ENCODE assay signal across 8 cellular contexts in genomic region chr4:168992952-168993482, GRCh38. TPM values are rescaled to one million over a fixed set of nuclear protein-coding genes. Genes with fewer than 3 reads are reported as not detected.
DNase-seq lines count a peak whose midpoint lies in the region; ATAC-seq and TF ChIP-seq lines count a peak whose summit lies in the region.
"Not testable (repeated sequence)": the region's sequence is repeated elsewhere in the genome, so short reads cannot be mapped to it uniquely, and the experiment has no call there.

No MANE protein-coding gene starts in this region.

- not testable (repeated sequence) for TF ChIP-seq EP300 in SK-N-SH (IDR thresholded peaks at IDR 0.05; ENCODE audit: borderline replicate concordance in 1 of 2, low read depth in 1 of 2, low read length in 1 of 2)

- H3K4me3 ChIP-seq in IMR-90 (ENCODE audit: insufficient read depth, low read depth, low read length); SK-N-SH (ENCODE audit: low read depth in 2 of 2, low read length in 1 of 2); brain microvascular endothelial cell (ENCODE audit: low read depth, low read length); trophoblast cell (ENCODE audit: low read depth, low read length); uterus: not testable (repeated sequence)

- H3K4me3 Mint-ChIP-seq in mesothelial cell of epicardium: not testable (repeated sequence)

- WGBS in IMR-90 (ENCODE audit: extremely low coverage in 2 of 2, insufficient read length in 1 of 2), 2 experiments: 97% methylated on average over 6 of the region's 7 CpGs; no CpG with 5 or more reads in 1 of the 2 experiments
- 99% methylated on average over 7 of the region's 7 CpGs for WGBS in SK-N-SH (ENCODE audit: low lambda C conversion rate)
- no CpG with 5 or more reads among the region's 7 CpGs for WGBS in trophoblast cell (ENCODE audit: extremely low coverage, insufficient coverage, insufficient read length)

- POLR2A ChIA-PET in IMR-90 (lab: Charles Lee; ENCODE audit: unreplicated experiment); SK-N-SH (lab: Yijun Ruan, JAX): not testable (repeated sequence)

- not testable (repeated sequence) for H3K4me1 ChIP-seq in IMR-90 (ENCODE audit: control insufficient read depth, insufficient read depth, low read length); SK-N-SH (ENCODE audit: control insufficient read depth in 1 of 2, insufficient read depth in 2 of 2, low read depth in 1 of 2, low read length in 1 of 2); trophoblast cell (ENCODE audit: control insufficient read depth in 1 of 2, insufficient read depth in 2 of 2, low read length in 2 of 2); uterus

- H2BK15ac ChIP-seq in IMR-90 (ENCODE audit: low read depth, low read length): not testable (repeated sequence)

- H3F3A ChIP-seq in SK-N-SH (replicated peaks; ENCODE audit: insufficient read depth): peaks cover 19% of the 10 kb centered on the region

- not testable (repeated sequence) for H4K91ac ChIP-seq in IMR-90 (ENCODE audit: insufficient read depth, low read depth, low read length); trophoblast cell (ENCODE audit: low read depth, low read length)

- not testable (repeated sequence) for H3K36me3 ChIP-seq in IMR-90 (ENCODE audit: control insufficient read depth, insufficient read depth, low read length); brain microvascular endothelial cell (replicated peaks); trophoblast cell (ENCODE audit: control insufficient read depth in 1 of 2, insufficient read depth in 2 of 2, low read length in 2 of 2); uterus
- H3K36me3 ChIP-seq in SK-N-SH (replicated peaks in 1 of 2; ENCODE audit: control insufficient read depth in 1 of 2, insufficient read depth in 2 of 2, low read length in 1 of 2): peaks cover 40 to 54% of the 10 kb centered on the region in 2 experiments

- H2BK5ac ChIP-seq in IMR-90 (ENCODE audit: low read depth, low read length, poor library complexity, severe bottlenecking); trophoblast cell (ENCODE audit: low read depth, low read length, poor library complexity): not testable (repeated sequence)

- dilution Hi-C loops in IMR-90 (cut with HindIII; ENCODE audit: low sequenced_read_pairs, unreplicated experiment): not testable (repeated sequence)

- not testable (repeated sequence) for H2BK20ac ChIP-seq in IMR-90 (ENCODE audit: low read depth, low read length)

- peak overlapping the region; percentile 75 for H3K27ac Mint-ChIP-seq in mesothelial cell of epicardium

- in situ Hi-C loops in IMR-90 (cut with MboI; ENCODE audit: low sequenced_read_pairs); brain microvascular endothelial cell (cut with HindIII; ENCODE audit: low pct_ligation_motif_present, low sequenced_read_pairs): not testable (repeated sequence)

- H3K27me3 ChIP-seq in IMR-90 (ENCODE audit: control insufficient read depth, insufficient read depth, low read length); SK-N-SH (ENCODE audit: insufficient read depth); brain microvascular endothelial cell (replicated peaks); trophoblast cell (ENCODE audit: insufficient read depth, low read length); uterus: not testable (repeated sequence)

- not testable (repeated sequence) for H3K27ac ChIP-seq in IMR-90 (ENCODE audit: insufficient read depth, low read length); SK-N-SH (ENCODE audit: low read depth in 2 of 2, low read length in 1 of 2)
- peak overlapping the region; percentile 55 for H3K27ac ChIP-seq in brain microvascular endothelial cell
- peak overlapping the region; percentile 31 for H3K27ac ChIP-seq in epithelial cell of prostate
- peak overlapping the region; percentile 69 for H3K27ac ChIP-seq in trophoblast cell (ENCODE audit: low read depth, low read length)
- H3K27ac ChIP-seq in uterus: peak overlapping the region; percentile 29 to 75

- H3K9me2 ChIP-seq in SK-N-SH: not testable (repeated sequence)

- not testable (repeated sequence) for H3K9me1 ChIP-seq in IMR-90 (ENCODE audit: insufficient read depth, low read length)

- not testable (repeated sequence) for H4K12ac ChIP-seq in trophoblast cell (ENCODE audit: low read depth, low read length)

- not testable (repeated sequence) for H3K14ac ChIP-seq in IMR-90 (replicated peaks; ENCODE audit: low read depth, low read length); trophoblast cell (ENCODE audit: low read length)

- not testable (repeated sequence) for BruUV-seq in IMR-90 (replicated peaks; lab: Mats Ljungman, UMichigan)

- H2AFZ ChIP-seq in IMR-90 (replicated peaks; ENCODE audit: low read length, poor library complexity); SK-N-SH (ENCODE audit: low read depth); trophoblast cell (ENCODE audit: insufficient read depth, low read length, poor library complexity): not testable (repeated sequence)

- H3K79me2 ChIP-seq in SK-N-SH (ENCODE audit: insufficient read depth); trophoblast cell (ENCODE audit: control insufficient read depth, insufficient read depth, low read length, poor library complexity): not testable (repeated sequence)

- not testable (repeated sequence) for ATAC-seq in IMR-90 (ENCODE audit: low read depth)

- H3K4me1 Mint-ChIP-seq in mesothelial cell of epicardium: peaks cover 27% of the 10 kb centered on the region

- H3K9me3 ChIP-seq in IMR-90 (ENCODE audit: control insufficient read depth, insufficient read depth, low read length); SK-N-SH; trophoblast cell (ENCODE audit: insufficient read depth, low read depth, low read length); uterus: not testable (repeated sequence)

- H3K4me2 ChIP-seq in IMR-90 (ENCODE audit: low read depth, low read length); trophoblast cell (ENCODE audit: low read length): not testable (repeated sequence)
- H3K4me2 ChIP-seq in SK-N-SH: 0 out of 2 replicates have a peak overlapping the region, but pooled peaks have one; percentile 1

- H4K5ac ChIP-seq in IMR-90 (ENCODE audit: low read depth, low read length): not testable (repeated sequence)

- intact Hi-C loops in IMR-90 (cut with micrococcal nuclease); uterus (cut with DNase I; ENCODE audit: low total_unique reads): not testable (repeated sequence)

- CTCF ChIA-PET in IMR-90 (lab: Yijun Ruan, JAX): not testable (repeated sequence)
- CTCF ChIA-PET in SK-N-SH (lab: Yijun Ruan, JAX): interaction anchor here (1.2 kb wide), 1 partner anchor 69 kb away, joined by 5 read pairs; no protein-coding TSS in a partner anchor

- H3K56ac ChIP-seq in IMR-90 (ENCODE audit: extremely low read depth, insufficient read depth, low read length): not testable (repeated sequence)

- not testable (repeated sequence) for TF ChIP-seq CTCF in IMR-90 (conservative IDR thresholded peaks at IDR 0.05; ENCODE audit: low read depth, low read length); SK-N-SH (IDR thresholded peaks at IDR 0.05); brain microvascular endothelial cell (IDR thresholded peaks at IDR 0.05; ENCODE audit: low read depth, low read length, missing control alignments); mesothelial cell of epicardium (IDR thresholded peaks at IDR 0.05; ENCODE audit: unreplicated experiment); uterus (IDR thresholded peaks at IDR 0.05)

- not testable (repeated sequence) for H2AK5ac ChIP-seq in IMR-90 (ENCODE audit: low read depth, low read length); trophoblast cell (ENCODE audit: low read length)

- not testable (repeated sequence) for H2AK9ac ChIP-seq in IMR-90 (replicated peaks; ENCODE audit: low read depth, low read length, poor library complexity)

- H3K9ac ChIP-seq in IMR-90 (ENCODE audit: low read depth, low read length); SK-N-SH; trophoblast cell (ENCODE audit: low read length): not testable (repeated sequence)

- DNase-seq in ELR (ENCODE audit: low read depth): peak; percentile 34
- not testable (repeated sequence) for DNase-seq in IMR-90; SK-N-SH; epithelial cell of prostate (ENCODE audit: low read depth, low spot score); mesothelial cell of epicardium (ENCODE audit: low spot score in 2 of 2, unreplicated experiment in 2 of 2); uterus
- DNase-seq in brain microvascular endothelial cell: peak; percentile 50
- DNase-seq in trophoblast cell: peak; percentile 23 to 49

- not testable (repeated sequence) for H3K79me1 ChIP-seq in IMR-90 (ENCODE audit: low read depth in 1 of 2, low read length in 2 of 2); trophoblast cell (ENCODE audit: low read length)

- not testable (repeated sequence) for H3K9me3 Mint-ChIP-seq in mesothelial cell of epicardium

- H2BK120ac ChIP-seq in IMR-90 (ENCODE audit: low read depth, low read length); trophoblast cell (ENCODE audit: insufficient read depth, low read length, poor library complexity): not testable (repeated sequence)

- not testable (repeated sequence) for H3K18ac ChIP-seq in IMR-90 (ENCODE audit: low read depth, low read length); trophoblast cell (ENCODE audit: low read length)

- not testable (repeated sequence) for TF ChIP-seq POLR2A in IMR-90 (IDR thresholded peaks at IDR 0.05; ENCODE audit: low read depth, low read length); uterus (IDR thresholded peaks at IDR 0.05)

- H3K27me3 Mint-ChIP-seq in mesothelial cell of epicardium (ENCODE audit: low read depth): not testable (repeated sequence)

- H3K4ac ChIP-seq in IMR-90 (ENCODE audit: low read depth, low read length); trophoblast cell (ENCODE audit: low read depth, low read length): not testable (repeated sequence)

- peaks cover 19% of the 10 kb centered on the region for H3K36me3 Mint-ChIP-seq in mesothelial cell of epicardium

- not testable (repeated sequence) for H4K8ac ChIP-seq in IMR-90 (ENCODE audit: low read depth in 2 of 2, low read length in 2 of 2)
- peak overlapping the region; percentile 28 for H4K8ac ChIP-seq in trophoblast cell (ENCODE audit: low read depth, low read length)

- not testable (repeated sequence) for TF ChIP-seq RAD21 in IMR-90 (IDR thresholded peaks at IDR 0.05; ENCODE audit: low read length); SK-N-SH (IDR thresholded peaks at IDR 0.05; ENCODE audit: low read length)

- not testable (repeated sequence) for H4K20me1 ChIP-seq in IMR-90 (ENCODE audit: insufficient read depth, low read length); SK-N-SH (ENCODE audit: insufficient read depth)

- H3K23ac ChIP-seq in IMR-90 (ENCODE audit: low read depth, low read length); trophoblast cell (ENCODE audit: low read length): not testable (repeated sequence)

- not testable (repeated sequence) for H2BK12ac ChIP-seq in trophoblast cell (ENCODE audit: low read length)

RNA-seq across cellular contexts. Expression of gene CBR4, which starts 17.0 kb away (rescaled TPM):
- total RNA-seq in IMR-90 (2012; rRNA removed) (4.5 and 9.2 TPM in 2 replicates), mesothelial cell of epicardium (44.9 to 46.3 TPM (median 45.8 TPM) in 3 replicates), uterus (10 to 100 TPM in 3 of 4 donors, 1 to 10 TPM in 1; 9.0 to 40.8 (median 21.6) TPM)
- polyA plus RNA-seq in IMR-90 (2012; rRNA removed) (2.1 and 2.7 TPM in 2 replicates), SK-N-SH (2012; rRNA removed) (2.8 and 4.1 TPM in 2 replicates)
- polyA plus RNA-seq in IMR-90 (2012; cell fraction: cytosol; rRNA removed): 0.31 and 0.39 TPM in 2 replicates
- 0.52 and 5.9 TPM in 2 replicates for polyA plus RNA-seq in IMR-90 (2012; cell fraction: nucleus; rRNA removed; ENCODE audit: low replicate concordance)
- polyA plus RNA-seq in SK-N-SH (2012; cell fraction: cytosol; rRNA removed): 3.9 and 4.8 TPM in 2 replicates
- polyA plus RNA-seq in SK-N-SH (2012; cell fraction: nucleus; rRNA removed): 7.5 and 12.4 TPM in 2 replicates
- 9.1 and 9.7 TPM in 2 replicates for polyA plus RNA-seq in trophoblast cell (2013)
